8 cellular contexts compared by ENCODE assay signal in genomic region chr2:15561574-15562344, GRCh38. TPM values are rescaled to one million over a fixed set of nuclear protein-coding genes. Genes with fewer than 3 reads are reported as not detected.
A peak's percentile ranks its signal among the peaks of the same experiment; 100 is the strongest.
DNase-seq lines count a peak whose midpoint lies in the region; ATAC-seq, FAIRE-seq and TF ChIP-seq lines count a peak whose summit lies in the region.

No MANE protein-coding gene starts in this region.

- DNase-seq in AML-193 (lab: John Stamatoyannopoulos, UW) (peak; percentile 38 to 41), NT2/D1 (ENCODE audit: low read depth, low spot score) (no peak), heart left ventricle (no peak), D721Med (ENCODE audit: insufficient read length, low spot score) (no peak)

- peak overlapping the region; percentile 82 for H3K4me3 ChIP-seq in NT2/D1 (ENCODE audit: insufficient read length, low read depth)
- H3K4me3 ChIP-seq in heart left ventricle, result peak overlapping the region; percentile 50 to 98 (median 76)
- H3K4me3 ChIP-seq in parathyroid adenoma (ENCODE audit: low read depth, low read length), result peak overlapping the region; percentile 66

- no peak for FAIRE-seq in D721Med (lab: Jason Lieb, UNC)

- WGBS in heart left ventricle, 4 donors, result 4 to 7% (median 6%) methylated on average over 13 of the region's 13 CpGs

- no peaks in the 10 kb centered on the region for H3K9me3 ChIP-seq in NT2/D1 (ENCODE audit: insufficient read depth, low read length)
- no peaks in the 10 kb centered on the region for H3K9me3 ChIP-seq in heart left ventricle
- no peaks in the 10 kb centered on the region for H3K9me3 ChIP-seq in parathyroid adenoma (ENCODE audit: control insufficient read depth, low read length)

- no peak for TF ChIP-seq CTCF in heart left ventricle (IDR thresholded peaks at IDR 0.05)
- TF ChIP-seq CTCF in parathyroid adenoma (IDR thresholded peaks at IDR 0.05), result no peak
- no peak for TF ChIP-seq CTCF in D721Med (IDR thresholded peaks at IDR 0.05; ENCODE audit: insufficient read depth, missing control alignments)

- ATAC-seq in GM18870 (IDR thresholded peaks at IDR 0.05; ENCODE audit: unreplicated experiment), result peak; percentile 24
- peak; percentile 26 for ATAC-seq in HG03135 (IDR thresholded peaks at IDR 0.05; ENCODE audit: unreplicated experiment)
- ATAC-seq in heart left ventricle, result peak; percentile 41 to 64 (median 54)

- H3K27ac ChIP-seq in heart left ventricle (peak overlapping the region; percentile 26 to 86 (median 80)), parathyroid adenoma (peak overlapping the region; percentile 75)

- H3K36me3 ChIP-seq in NT2/D1 (ENCODE audit: insufficient read depth, insufficient read length, low read length), result peaks cover 4% of the 10 kb centered on the region
- peaks cover 0 to 5% (median 0%) of the 10 kb centered on the region in 9 donors for H3K36me3 ChIP-seq in heart left ventricle
- no peaks in the 10 kb centered on the region for H3K36me3 ChIP-seq in parathyroid adenoma (ENCODE audit: control insufficient read depth, insufficient read depth, low read length)

- peak overlapping the region; percentile 97 for H2AFZ ChIP-seq in parathyroid adenoma

- H3K4me1 Mint-ChIP-seq in activated naive CD8-positive, alpha-beta T cell (ENCODE audit: low read depth), result peaks cover 37% of the 10 kb centered on the region

- TF ChIP-seq POLR2A in heart left ventricle (IDR thresholded peaks at IDR 0.05), result no peak

- no peaks in the 10 kb centered on the region for H3K27me3 ChIP-seq in NT2/D1 (ENCODE audit: insufficient read depth, insufficient read length)
- H3K27me3 ChIP-seq in heart left ventricle, result no peaks in the 10 kb centered on the region
- H3K27me3 ChIP-seq in parathyroid adenoma (ENCODE audit: control insufficient read depth, insufficient read depth, low read length), result no peaks in the 10 kb centered on the region

- H3K9ac ChIP-seq in NT2/D1 (ENCODE audit: insufficient read length, low read depth) (peak overlapping the region; percentile 78), parathyroid adenoma (no peak overlapping the region)

- H3K27ac Mint-ChIP-seq in activated naive CD8-positive, alpha-beta T cell, result peak overlapping the region; percentile 91

- H3K36me3 Mint-ChIP-seq in activated naive CD8-positive, alpha-beta T cell, result no peaks in the 10 kb centered on the region

- no peaks in the 10 kb centered on the region for H3K27me3 Mint-ChIP-seq in activated naive CD8-positive, alpha-beta T cell

- no peaks in the 10 kb centered on the region for H3K79me2 ChIP-seq in parathyroid adenoma

- peak overlapping the region; percentile 99 for H3K4me3 Mint-ChIP-seq in activated naive CD8-positive, alpha-beta T cell

- H3K9me3 Mint-ChIP-seq in activated naive CD8-positive, alpha-beta T cell (ENCODE audit: low read depth), result no peaks in the 10 kb centered on the region

- peak overlapping the region; percentile 93 for H3K4me2 ChIP-seq in parathyroid adenoma (ENCODE audit: low read length)

- intact Hi-C loops in heart left ventricle (cut with DNase I), result loop anchor here in 3 of 10 donors (1.0 to 2.0 kb wide), 2 partner anchors 29 to 30 kb away; partner anchors contain the start of gene DDX1 (in 3 of the 3)

- H3K4me1 ChIP-seq in NT2/D1 (ENCODE audit: insufficient read depth, insufficient read length) (no peaks in the 10 kb centered on the region), heart left ventricle (peaks cover 0 to 31% (median 23%) of the 10 kb centered on the region in 12 donors), parathyroid adenoma (no peaks in the 10 kb centered on the region)

RNA-seq across cellular contexts. Expression of gene NBAS, which starts 0.6 kb away (rescaled TPM):
- 10 to 100 TPM; 40.4 to 63.0 (median 51.7) TPM for total RNA-seq in heart left ventricle
- 10 to 100 TPM; 23.1 to 37.1 TPM for polyA plus RNA-seq in heart left ventricle

RNA-seq across cellular contexts. Expression of gene DDX1, which starts 29.9 kb away (rescaled TPM):
- 100 to 1,000 TPM in 7 of 9 donors, 10 to 100 TPM in 2; 97.7 to 193 (median 142) TPM for total RNA-seq in heart left ventricle
- polyA plus RNA-seq in heart left ventricle, result 100 to 1,000 TPM; 119 to 131 TPM

Comparison
In these comparisons a context has a peak if more than half of its experiments do, and no peak if none do; other contexts are left out.
1. DNase-seq: peak in AML-193 (2 of 2); none in NT2/D1 (single experiment), heart left ventricle (0 of 5) and D721Med (single experiment).
2. Peak in every context shown above with its lines, with median percentiles within 50 percentile points of each other: ATAC-seq and H3K4me3 ChIP-seq.